8 cellular contexts compared by ENCODE assay signal in genomic region chr20:50837532-50838321, GRCh38. TPM values are rescaled to one million over a fixed set of nuclear protein-coding genes. Genes with fewer than 3 reads are reported as not detected.
DNase-seq lines count a peak whose midpoint lies in the region; ATAC-seq and TF ChIP-seq lines count a peak whose summit lies in the region.

No MANE protein-coding gene starts in this region.

- peak overlapping the region in 4 of 11 experiments; percentile 39 to 53 (median 45); a peak in 5 of 22 replicates for H3K27ac ChIP-seq in BLaER1 treated with 17β-estradiol and CSF1 and Interleukin-3, amounts not matched to agents 10 nM and 100 nM
- peak overlapping the region in 3 of 4 donors; percentile 11 to 39 (median 33) for H3K27ac ChIP-seq in transverse colon

- peaks cover 0 to 98% (median 91%) of the 10 kb centered on the region in 11 experiments; a peak in 18 of 22 replicates for H3K36me3 ChIP-seq in BLaER1 treated with 17β-estradiol and CSF1 and Interleukin-3, amounts not matched to agents 10 nM and 100 nM
- H3K36me3 ChIP-seq in transverse colon: no peaks in the 10 kb centered on the region

- no peak for TF ChIP-seq CTCF in fibroblast of pulmonary artery (IDR thresholded peaks at IDR 0.05; ENCODE audit: low read length, missing control alignments)
- TF ChIP-seq CTCF in transverse colon (IDR thresholded peaks at IDR 0.05): no peak

- H3K4me3 ChIP-seq in BLaER1 treated with 17β-estradiol and CSF1 and Interleukin-3, amounts not matched to agents 10 nM and 100 nM: no peak overlapping the region
- H3K4me3 ChIP-seq in fibroblast of pulmonary artery (replicated peaks; ENCODE audit: low read depth, low read length): no peak overlapping the region
- H3K4me3 ChIP-seq in transverse colon: no peak overlapping the region

- in situ Hi-C loops in transverse colon (cut with MboI; ENCODE audit: low pct_ligation_motif_present in 1 of 4, low pct_unique_long_range_greater_than_20kb in 1 of 4, low sequenced_read_pairs in 3 of 4): no loop called here

- H3K9me3 ChIP-seq in BLaER1 treated with 17β-estradiol and CSF1 and Interleukin-3, amounts not matched to agents 10 nM and 100 nM (replicated peaks in 1 of 11): no peaks in the 10 kb centered on the region
- H3K9me3 ChIP-seq in transverse colon: no peaks in the 10 kb centered on the region

- TF ChIP-seq POLR2A in transverse colon (IDR thresholded peaks at IDR 0.05): no peak

- peaks cover 0 to 25% (median 17%) of the 10 kb centered on the region in 10 experiments; a peak in 16 of 20 replicates for H3K4me1 ChIP-seq in BLaER1 treated with 17β-estradiol and CSF1 and Interleukin-3, amounts not matched to agents 10 nM and 100 nM
- peaks cover 0 to 6% (median 0%) of the 10 kb centered on the region in 4 donors for H3K4me1 ChIP-seq in transverse colon

- peak overlapping the region in 4 of 11 experiments; percentile 3 to 48 (median 40); a peak in 7 of 22 replicates for H3K9ac ChIP-seq in BLaER1 treated with 17β-estradiol and CSF1 and Interleukin-3, amounts not matched to agents 10 nM and 100 nM

- ATAC-seq in GM21529 (IDR thresholded peaks at IDR 0.05; ENCODE audit: unreplicated experiment): peak; percentile 92
- ATAC-seq in HG02571 (IDR thresholded peaks at IDR 0.05; ENCODE audit: unreplicated experiment): no peak
- no peak for ATAC-seq in GM21576 (IDR thresholded peaks at IDR 0.05; ENCODE audit: unreplicated experiment)

- 0 out of 22 replicates have a peak, but pooled peaks cover 0 to 9% (median 0%) of the 10 kb centered on the region in 11 experiments for H4K20me1 ChIP-seq in BLaER1 treated with 17β-estradiol and CSF1 and Interleukin-3, amounts not matched to agents 10 nM and 100 nM

- intact Hi-C loops in transverse colon (cut with DNase I; ENCODE audit: low total_unique reads): no loop called here

- no peaks in the 10 kb centered on the region for H3K27me3 ChIP-seq in BLaER1 treated with 17β-estradiol and CSF1 and Interleukin-3, amounts not matched to agents 10 nM and 100 nM
- H3K27me3 ChIP-seq in transverse colon: no peaks in the 10 kb centered on the region

- DNase-seq in OCI-M1 (lab: John Stamatoyannopoulos, UW) (peak; percentile 69), fibroblast of pulmonary artery (ENCODE audit: low read depth) (peak; percentile 56), transverse colon (no peak), HCEC 1CT (no peak)

- TF ChIP-seq EP300 in transverse colon (IDR thresholded peaks at IDR 0.05; ENCODE audit: low read depth): no peak

- 58 to 63% methylated on average over 5 to 22 of the region's 22 CpGs for WGBS in transverse colon (ENCODE audit: low coverage in 1 of 2), 2 donors

- peak overlapping the region in 7 of 11 experiments; percentile 6 to 67 (median 49); a peak in 12 of 22 replicates for H3K4me2 ChIP-seq in BLaER1 treated with 17β-estradiol and CSF1 and Interleukin-3, amounts not matched to agents 10 nM and 100 nM

RNA-seq across cellular contexts. Expression of gene BCAS4, which starts 42.9 kb away (rescaled TPM):
- 10 to 100 TPM in 1 of 4 donors, 1 to 10 TPM in 2, not detected in 1; 3.3 to 16.5 (median 4.0) TPM for total RNA-seq in transverse colon

Comparison
In these comparisons a context has a peak if more than half of its experiments do, and no peak if none do; other contexts are left out.
1. DNase-seq: peak in OCI-M1 (single experiment) and fibroblast of pulmonary artery (single experiment); none in transverse colon (single experiment) and HCEC 1CT (single experiment).